ENCODE assay signal across 9 cellular contexts in the genomic region with DNA sequence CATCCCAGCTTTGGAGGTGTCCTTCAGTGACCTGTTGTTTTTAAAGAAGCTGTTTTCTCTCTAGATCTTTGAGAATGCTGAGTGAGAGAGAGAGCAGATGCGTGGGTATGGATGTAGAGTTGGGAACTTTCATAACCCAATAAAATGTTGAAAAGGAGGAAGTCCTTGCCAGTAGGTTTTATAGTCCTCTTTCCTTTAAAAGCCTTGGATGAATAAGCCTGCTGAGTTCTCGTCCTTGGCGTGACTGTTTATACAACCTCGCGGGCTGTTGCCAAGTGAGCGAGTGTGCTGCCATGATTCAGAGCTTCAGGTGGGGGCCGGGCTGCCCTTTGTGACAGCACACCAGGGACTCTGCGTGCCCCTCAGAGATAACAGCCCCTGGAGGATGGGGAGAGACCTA. TPM values are rescaled to one million over a fixed set of nuclear protein-coding genes. Genes with fewer than 3 reads are reported as not detected.
DNase-seq lines count a peak whose midpoint lies in the region; ATAC-seq and TF ChIP-seq lines count a peak whose summit lies in the region.
"Had no signal": no experiment of that assay in that cellular context is flagged by ENCODE, and none has a peak within 500 bp of the region (broad histone marks: within the 10 kb centered on the region; RNA-seq: fewer than 3 reads in every experiment).

No MANE protein-coding gene starts in this region.

- DNase-seq in HFF-Myc (ENCODE audit: extremely low read depth, low read depth) (peak; percentile 54), astrocyte of the cerebellum (ENCODE audit: low read depth) (peak; percentile 24), hepatocyte (ENCODE audit: low spot score) (peak; percentile 89), neural progenitor cell (ENCODE audit: low spot score) (no peak), SW480 (ENCODE audit: low spot score) (no peak)
- DNase-seq in activated CD8-positive, alpha-beta memory T cell treated with anti-CD3 and anti-CD28 coated beads, Interleukin-2, amount 50 U/mL, for 48 hours = no peak
- DNase-seq: natural killer cell had no signal

- peaks cover 2% of the 10 kb centered on the region for H3K9me3 Mint-ChIP-seq in neural progenitor cell
- H3K9me3 Mint-ChIP-seq: natural killer cell had no signal

- H3K27ac Mint-ChIP-seq in neural progenitor cell = no peak overlapping the region
- H3K27ac Mint-ChIP-seq: natural killer cell had no signal

- peaks cover 4% of the 10 kb centered on the region for H3K27me3 Mint-ChIP-seq in neural progenitor cell (ENCODE audit: insufficient read depth, low read depth)

- peaks cover 11% of the 10 kb centered on the region for H3K4me1 Mint-ChIP-seq in neural progenitor cell
- H3K4me1 Mint-ChIP-seq: natural killer cell had no signal

- ATAC-seq in HG02588 (IDR thresholded peaks at IDR 0.05; ENCODE audit: unreplicated experiment) = no peak
- ATAC-seq: natural killer cell had no signal

- H3K4me3 ChIP-seq in HFF-Myc (replicated peaks; ENCODE audit: low read depth, low read length) = no peak overlapping the region
- no peak overlapping the region for H3K4me3 ChIP-seq in astrocyte of the cerebellum (ENCODE audit: low read depth, low read length)
- no peak overlapping the region for H3K4me3 ChIP-seq in hepatocyte
- no peak overlapping the region for H3K4me3 ChIP-seq in subcutaneous abdominal adipose tissue (ENCODE audit: low read depth in 1 of 5, low read length in 5 of 5)
- no peak overlapping the region for H3K4me3 ChIP-seq in neural progenitor cell

- 25% methylated on average over 8 of the region's 8 CpGs for WGBS in hepatocyte (ENCODE audit: low lambda C conversion rate, missing lambda C conversion rate)

- H3K9ac ChIP-seq in subcutaneous abdominal adipose tissue (ENCODE audit: low read length in 5 of 5) (no peak overlapping the region), neural progenitor cell (no peak overlapping the region)

- H3K4me1 ChIP-seq in hepatocyte (ENCODE audit: insufficient read depth) (peaks cover 59% of the 10 kb centered on the region), subcutaneous abdominal adipose tissue (ENCODE audit: control insufficient read depth in 5 of 5, insufficient read depth in 5 of 5, low read length in 5 of 5) (peaks cover 8 to 40% (median 36%) of the 10 kb centered on the region in 5 donors), neural progenitor cell (peaks cover under 1% of the 10 kb centered on the region)

- H3K79me2 ChIP-seq in hepatocyte (peaks cover 19% of the 10 kb centered on the region), neural progenitor cell (ENCODE audit: low read depth) (no peaks in the 10 kb centered on the region)

- H3K27ac ChIP-seq in hepatocyte (peak overlapping the region; percentile 96), subcutaneous abdominal adipose tissue (ENCODE audit: low read depth, low read length) (peak overlapping the region; percentile 97), neural progenitor cell (no peak overlapping the region)

- no peaks in the 10 kb centered on the region for H3K9me3 ChIP-seq in hepatocyte (ENCODE audit: low read depth)
- H3K9me3 ChIP-seq in subcutaneous abdominal adipose tissue (ENCODE audit: control insufficient read depth in 5 of 5, low read length in 5 of 5) = no peaks in the 10 kb centered on the region
- H3K9me3 ChIP-seq in neural progenitor cell (ENCODE audit: low read depth) = no peaks in the 10 kb centered on the region

- H3K36me3 Mint-ChIP-seq in neural progenitor cell = no peaks in the 10 kb centered on the region
- H3K36me3 Mint-ChIP-seq: natural killer cell had no signal

- H3F3A ChIP-seq in neural progenitor cell (ENCODE audit: low read depth) = no peaks in the 10 kb centered on the region

- peak overlapping the region; percentile 52 for H3K4me2 ChIP-seq in hepatocyte
- H3K4me2 ChIP-seq in neural progenitor cell = no peak overlapping the region

- H3K9me2 ChIP-seq in hepatocyte (replicated peaks; ENCODE audit: insufficient read depth) = no peaks in the 10 kb centered on the region

- in situ Hi-C loops in astrocyte of the cerebellum (cut with HindIII; ENCODE audit: low sequenced_read_pairs) = no loop called here

- H4K20me1 ChIP-seq in hepatocyte (ENCODE audit: insufficient read depth, poor library complexity, severe bottlenecking) = no peaks in the 10 kb centered on the region
- H4K20me1 ChIP-seq in neural progenitor cell (ENCODE audit: low read depth) = no peaks in the 10 kb centered on the region

- no peak overlapping the region for H3K4me3 Mint-ChIP-seq in neural progenitor cell
- H3K4me3 Mint-ChIP-seq: natural killer cell had no signal

- H3K36me3 ChIP-seq in hepatocyte (replicated peaks; ENCODE audit: insufficient read depth, low read depth) (no peaks in the 10 kb centered on the region), subcutaneous abdominal adipose tissue (ENCODE audit: control insufficient read depth in 5 of 5, insufficient read depth in 5 of 5, low read length in 5 of 5) (peaks cover 5 to 25% (median 8%) of the 10 kb centered on the region in 5 donors), neural progenitor cell (no peaks in the 10 kb centered on the region)

- no peaks in the 10 kb centered on the region for H3K27me3 ChIP-seq in hepatocyte
- H3K27me3 ChIP-seq in subcutaneous abdominal adipose tissue (ENCODE audit: control insufficient read depth in 5 of 5, insufficient read depth in 4 of 5, low read length in 5 of 5) = no peaks in the 10 kb centered on the region
- H3K27me3 ChIP-seq in neural progenitor cell = no peaks in the 10 kb centered on the region

- H2AFZ ChIP-seq in hepatocyte (no peak overlapping the region), neural progenitor cell (replicated peaks) (no peak overlapping the region)

- TF ChIP-seq CTCF in HFF-Myc (IDR thresholded peaks at IDR 0.05; ENCODE audit: low read depth, low read length, missing control alignments) (no peak), astrocyte of the cerebellum (IDR thresholded peaks at IDR 0.05; ENCODE audit: low read depth, low read length, missing control alignments) (no peak), hepatocyte (IDR thresholded peaks at IDR 0.05; ENCODE audit: poor library complexity) (no peak), neural progenitor cell (IDR thresholded peaks at IDR 0.05) (no peak)

RNA-seq across cellular contexts. Expression of gene MYZAP, which starts 18.4 kb away (rescaled TPM):
- total RNA-seq in hepatocyte (15.5 and 20.3 TPM in 2 replicates), neural progenitor cell (ENCODE audit: low replicate concordance) (0.09 TPM in 1 of 2 replicates, not detected in the other)
- polyA plus RNA-seq in hepatocyte = 12.0 and 17.0 TPM in 2 replicates
- total RNA-seq: natural killer cell had no signal

Comparison
In these comparisons a context has a peak if more than half of its experiments do, and no peak if none do; other contexts are left out.
1. DNase-seq: peak in HFF-Myc (single experiment), astrocyte of the cerebellum (single experiment) and hepatocyte (single experiment); none in neural progenitor cell (single experiment), activated CD8-positive, alpha-beta memory T cell treated with anti-CD3 and anti-CD28 coated beads, Interleukin-2, amount 50 U/mL, for 48 hours (single experiment) and SW480 (single experiment).
2. RNA of gene MYZAP, which starts 18.4 kb away (total RNA-seq): 15.5 to 20.3 TPM in hepatocyte; 0.09 TPM in neural progenitor cell; every median in the first group is over 10 times any median in the second.